Comparison of ENCODE assay signal across 17 cellular contexts in genomic region chr7:85483205-85483604, GRCh38.
A peak's percentile ranks its signal among the peaks of the same experiment; 100 is the strongest.
DNase-seq lines count a peak whose midpoint lies in the region; ATAC-seq and TF ChIP-seq lines count a peak whose summit lies in the region.
"Had no signal": no experiment of that assay in that cellular context is flagged by ENCODE, and none has a peak within 500 bp of the region (broad histone marks: within the 10 kb centered on the region; RNA-seq: fewer than 3 reads in every experiment).

No MANE protein-coding gene starts in this region.

- no peak for TF ChIP-seq POLR2A in sigmoid colon (IDR thresholded peaks at IDR 0.05)

- WGBS in sigmoid colon, 2 donors: 58 to 61% methylated on average over 2 of the region's 2 CpGs

- no peaks in the 10 kb centered on the region for H3K4me1 ChIP-seq in sigmoid colon
- H3K4me1 ChIP-seq: adrenal gland, heart left ventricle, suprapubic skin had no signal

- TF ChIP-seq CTCF in omental fat pad (IDR thresholded peaks at IDR 0.05) (no peak), sigmoid colon (IDR thresholded peaks at IDR 0.05) (no peak)

- H3K36me3 ChIP-seq in sigmoid colon: no peaks in the 10 kb centered on the region
- H3K36me3 ChIP-seq: adrenal gland, heart left ventricle, suprapubic skin had no signal

- peak; percentile 78 for DNase-seq in DMS114 treated with DMSO at 0.1 percent for 48 hours (lab: John Stamatoyannopoulos, UW; ENCODE audit: unreplicated experiment)
- peak; percentile 58 to 84 for DNase-seq in NOMO-1 (lab: John Stamatoyannopoulos, UW; ENCODE audit: unreplicated experiment in 2 of 2)
- peak; percentile 85 for DNase-seq in dedifferentiated amniotic fluid mesenchymal stem cell (ENCODE audit: extremely low spot score)
- DNase-seq in omental fat pad (ENCODE audit: low spot score): no peak
- no peak for DNase-seq in stimulated activated CD4-positive, alpha-beta T cell treated with anti-CD3 and anti-CD28 coated beads, Interleukin-12 subunit alpha, Interleukin-12 subunit beta, amount 100 ng/mL, for 4 hours
- no peak for DNase-seq in NCI-H510A treated with DMSO at 0.1 percent for 48 hours (lab: John Stamatoyannopoulos, UW)
- DNase-seq in sigmoid colon: no peak
- DNase-seq: adrenal gland; heart left ventricle; NCI-H1105; NCI-H774; nephron progenitor cell; right cardiac atrium; stimulated activated CD4-positive, alpha-beta T cell treated with anti-CD3 and anti-CD28 coated beads, Interleukin-2, amount 100 ng/mL, for 48 hours had no signal

- no peak for TF ChIP-seq EP300 in sigmoid colon (IDR thresholded peaks at IDR 0.05)

- no peak overlapping the region for H3K27ac ChIP-seq in sigmoid colon
- H3K27ac ChIP-seq: adrenal gland, C4-2B, heart left ventricle, suprapubic skin had no signal

- intact Hi-C loops in sigmoid colon (cut with DNase I): no loop called here

- H3K9me3 ChIP-seq in sigmoid colon: no peaks in the 10 kb centered on the region
- H3K9me3 ChIP-seq: adrenal gland, suprapubic skin had no signal

- no peak overlapping the region for H3K4me3 ChIP-seq in sigmoid colon
- H3K4me3 ChIP-seq: adrenal gland, heart left ventricle, suprapubic skin had no signal

- ATAC-seq in omental fat pad (ENCODE audit: low FRiP score) (peak; percentile 54), GM18868 (IDR thresholded peaks at IDR 0.05; ENCODE audit: unreplicated experiment) (no peak)
- ATAC-seq: heart left ventricle, right cardiac atrium had no signal

- no peaks in the 10 kb centered on the region for H3K27me3 ChIP-seq in sigmoid colon
- H3K27me3 ChIP-seq: adrenal gland, heart left ventricle, suprapubic skin had no signal

Comparison
In these comparisons a context has a peak if more than half of its experiments do, and no peak if none do; other contexts are left out.
1. DNase-seq: peak in DMS114 treated with DMSO at 0.1 percent for 48 hours (single experiment), NOMO-1 (2 of 2) and dedifferentiated amniotic fluid mesenchymal stem cell (single experiment); none in omental fat pad (single experiment), stimulated activated CD4-positive, alpha-beta T cell treated with anti-CD3 and anti-CD28 coated beads, Interleukin-12 subunit alpha, Interleukin-12 subunit beta, amount 100 ng/mL, for 4 hours (single experiment), NCI-H510A treated with DMSO at 0.1 percent for 48 hours (single experiment) and sigmoid colon (single experiment).